8 cellular contexts compared by ENCODE assay signal in genomic region chr6:2857580-2858337, GRCh38. TPM values are rescaled to one million over a fixed set of nuclear protein-coding genes. Genes with fewer than 3 reads are reported as not detected.
DNase-seq lines count a peak whose midpoint lies in the region; ATAC-seq, FAIRE-seq and TF ChIP-seq lines count a peak whose summit lies in the region.

No MANE protein-coding gene starts in this region.

- peak overlapping the region; percentile 50 for H3K4me2 ChIP-seq in SU-DHL-6 (ENCODE audit: low read depth, low read length, poor library complexity, severe bottlenecking)

- TF ChIP-seq CTCF in SU-DHL-6 (IDR thresholded peaks at IDR 0.05; ENCODE audit: insufficient read depth, low read length, poor library complexity, severe bottlenecking) (no peak), adrenal gland (IDR thresholded peaks at IDR 0.05) (no peak), liver (IDR thresholded peaks at IDR 0.05; ENCODE audit: low read depth, low read length, missing input control) (no peak), D721Med (IDR thresholded peaks at IDR 0.05; ENCODE audit: insufficient read depth, missing control alignments) (no peak)

- ATAC-seq in GM18520 (IDR thresholded peaks at IDR 0.05; ENCODE audit: unreplicated experiment), result peak; percentile 46
- ATAC-seq in HG03025 (IDR thresholded peaks at IDR 0.05; ENCODE audit: low FRiP score, unreplicated experiment), result peak; percentile 42

- H3K9me2 ChIP-seq in SU-DHL-6 (replicated peaks; ENCODE audit: insufficient read depth, low read length), result no peaks in the 10 kb centered on the region

- peaks cover 55% of the 10 kb centered on the region for H3F3A ChIP-seq in SU-DHL-6 (ENCODE audit: insufficient read depth)

- no peak overlapping the region for H3K4me3 ChIP-seq in SU-DHL-6 (ENCODE audit: insufficient read depth, low read length, poor library complexity, severe bottlenecking)
- H3K4me3 ChIP-seq in adrenal gland, result peak overlapping the region in 1 of 4 donors; percentile 22
- no peak overlapping the region for H3K4me3 ChIP-seq in liver (ENCODE audit: low read depth in 1 of 3, low read length in 3 of 3)

- no peaks in the 10 kb centered on the region for H3K79me2 ChIP-seq in SU-DHL-6 (ENCODE audit: insufficient read depth, low read length)

- H3K9ac ChIP-seq in SU-DHL-6 (ENCODE audit: low read length) (peak overlapping the region; percentile 52), liver (ENCODE audit: low read depth in 1 of 2, low read length in 2 of 2) (no peak overlapping the region)

- no peaks in the 10 kb centered on the region for H4K20me1 ChIP-seq in SU-DHL-6 (ENCODE audit: low read depth, low read length)

- H2AFZ ChIP-seq in SU-DHL-6 (ENCODE audit: low read depth, low read length, severe bottlenecking), result peak overlapping the region; percentile 4

- peak in 6 of 7 donors; percentile 74 to 93 (median 87) for DNase-seq in adrenal gland
- DNase-seq in stimulated activated CD8-positive, alpha-beta memory T cell treated with anti-CD3 and anti-CD28 coated beads, Interleukin-2, amount 100 ng/mL, for 48 hours (ENCODE audit: low read depth in 2 of 2), result peak; percentile 78 to 81
- no peak for DNase-seq in frontal cortex (ENCODE audit: low spot score in 2 of 2)
- no peak for DNase-seq in D721Med (ENCODE audit: insufficient read length, low spot score)

- H3K27ac ChIP-seq in SU-DHL-6 (ENCODE audit: low read depth, low read length) (peak overlapping the region; percentile 86), adrenal gland (peak overlapping the region; percentile 73 to 93 (median 77)), liver (ENCODE audit: low read depth in 1 of 2, low read length in 2 of 2) (peak overlapping the region; percentile 78 to 83)

- no peaks in the 10 kb centered on the region for H3K9me3 ChIP-seq in SU-DHL-6 (ENCODE audit: insufficient read depth, low read length)
- H3K9me3 ChIP-seq in adrenal gland (replicated peaks in 1 of 3), result no peaks in the 10 kb centered on the region
- no peaks in the 10 kb centered on the region for H3K9me3 ChIP-seq in liver (ENCODE audit: control insufficient read depth in 4 of 4, low read length in 3 of 4)

- no peak for TF ChIP-seq RAD21 in liver (IDR thresholded peaks at IDR 0.05)

- H3K36me3 ChIP-seq in SU-DHL-6 (ENCODE audit: low read length), result no peaks in the 10 kb centered on the region
- H3K36me3 ChIP-seq in adrenal gland (replicated peaks in 1 of 2), result no peaks in the 10 kb centered on the region
- H3K36me3 ChIP-seq in liver (ENCODE audit: control insufficient read depth in 4 of 4, insufficient read depth in 3 of 4, low read depth in 1 of 4, low read length in 3 of 4), result no peaks in the 10 kb centered on the region

- WGBS in adrenal gland, 4 donors, result 7 to 9% (median 8%) methylated on average over 18 of the region's 18 CpGs
- WGBS in liver, result 63% methylated on average over 18 of the region's 18 CpGs

- FAIRE-seq in frontal cortex (lab: Jason Lieb, UNC), result no peak
- FAIRE-seq in D721Med (lab: Jason Lieb, UNC), result no peak

- H3K4me1 ChIP-seq in adrenal gland (replicated peaks in 1 of 2), result peaks cover 26 to 58% of the 10 kb centered on the region in 2 donors
- H3K4me1 ChIP-seq in liver (ENCODE audit: control insufficient read depth in 4 of 4, insufficient read depth in 4 of 4, low read length in 3 of 4), result peaks cover 0 to 7% (median 5%) of the 10 kb centered on the region in 4 donors

- TF ChIP-seq POLR2A in adrenal gland (IDR thresholded peaks at IDR 0.05), result peak in 1 of 2 donors; percentile 21

- H3K27me3 ChIP-seq in SU-DHL-6 (ENCODE audit: low read length) (no peaks in the 10 kb centered on the region), adrenal gland (no peaks in the 10 kb centered on the region), liver (ENCODE audit: control insufficient read depth in 4 of 4, insufficient read depth in 4 of 4, low read length in 3 of 4) (no peaks in the 10 kb centered on the region)

- intact Hi-C loops in adrenal gland (cut with DNase I), result no loop called here

TF ChIP-seq in liver, 16 proteins besides CTCF, POLR2A, EP300 and RAD21:
- TF ChIP-seq FOXA2 (IDR thresholded peaks at IDR 0.05) (no peak), TAF1 (conservative IDR thresholded peaks at IDR 0.05) (no peak), NR2F2 (IDR thresholded peaks at IDR 0.05) (peak; percentile 50), JUND (IDR thresholded peaks at IDR 0.05) (no peak), GABPA (IDR thresholded peaks at IDR 0.05 in 1 of 2, conservative IDR thresholded peaks at IDR 0.05 in 1 of 2) (no peak), RXRA (IDR thresholded peaks at IDR 0.05) (no peak)
- TF ChIP-seq, protein P1, sequence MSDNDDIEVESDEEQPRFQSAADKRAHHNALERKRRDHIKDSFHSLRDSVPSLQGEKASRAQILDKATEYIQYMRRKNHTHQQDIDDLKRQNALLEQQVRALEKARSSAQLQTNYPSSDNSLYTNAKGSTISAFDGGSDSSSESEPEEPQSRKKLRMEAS (IDR thresholded peaks at IDR 0.05), result no peak
- TF ChIP-seq, protein P2, sequence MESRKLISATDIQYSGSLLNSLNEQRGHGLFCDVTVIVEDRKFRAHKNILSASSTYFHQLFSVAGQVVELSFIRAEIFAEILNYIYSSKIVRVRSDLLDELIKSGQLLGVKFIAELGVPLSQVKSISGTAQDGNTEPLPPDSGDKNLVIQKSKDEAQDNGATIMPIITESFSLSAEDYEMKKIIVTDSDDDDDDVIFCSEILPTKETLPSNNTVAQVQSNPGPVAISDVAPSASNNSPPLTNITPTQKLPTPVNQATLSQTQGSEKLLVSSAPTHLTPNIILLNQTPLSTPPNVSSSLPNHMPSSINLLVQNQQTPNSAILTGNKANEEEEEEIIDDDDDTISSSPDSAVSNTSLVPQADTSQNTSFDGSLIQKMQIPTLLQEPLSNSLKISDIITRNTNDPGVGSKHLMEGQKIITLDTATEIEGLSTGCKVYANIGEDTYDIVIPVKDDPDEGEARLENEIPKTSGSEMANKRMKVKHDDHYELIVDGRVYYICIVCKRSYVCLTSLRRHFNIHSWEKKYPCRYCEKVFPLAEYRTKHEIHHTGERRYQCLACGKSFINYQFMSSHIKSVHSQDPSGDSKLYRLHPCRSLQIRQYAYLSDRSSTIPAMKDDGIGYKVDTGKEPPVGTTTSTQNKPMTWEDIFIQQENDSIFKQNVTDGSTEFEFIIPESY (IDR thresholded peaks at IDR 0.05), result no peak

RNA-seq across cellular contexts. Expression of gene SERPINB1, which starts 16.1 kb away (rescaled TPM):
- total RNA-seq in adrenal gland (100 to 1,000 TPM in 2 of 8 donors, 10 to 100 TPM in 6; 55.9 to 159 (median 66.8) TPM), liver (10 to 100 TPM; 14.8 to 34.3 TPM), frontal cortex (3.3 TPM)
- polyA plus RNA-seq in adrenal gland (100 to 1,000 TPM in 1 of 3 donors, 10 to 100 TPM in 2; 33.4 to 128 (median 56.2) TPM), liver (10 to 100 TPM; 12.5 to 22.3 TPM)

RNA-seq across cellular contexts. Expression of gene SERPINB9, which starts 45.4 kb away (rescaled TPM):
- total RNA-seq in adrenal gland, result 10 to 100 TPM in 6 of 8 donors, 1 to 10 TPM in 2; 7.1 to 26.9 (median 21.4) TPM
- polyA plus RNA-seq in adrenal gland, result 10 to 100 TPM in 1 of 3 donors, 1 to 10 TPM in 2; 6.5 to 12.3 (median 7.4) TPM
- total RNA-seq in liver, result 1 to 10 TPM; 4.7 to 5.1 TPM
- 1 to 10 TPM; 2.2 to 4.0 TPM for polyA plus RNA-seq in liver
- 6.5 TPM for total RNA-seq in frontal cortex

Comparison
In these comparisons a context has a peak if more than half of its experiments do, and no peak if none do; other contexts are left out.
1. DNase-seq: peak in adrenal gland (6 of 7) and stimulated activated CD8-positive, alpha-beta memory T cell treated with anti-CD3 and anti-CD28 coated beads, Interleukin-2, amount 100 ng/mL, for 48 hours (2 of 2); none in frontal cortex (0 of 2) and D721Med (single experiment).
2. Peak in every context shown above with its lines, with median percentiles within 50 percentile points of each other: H3K27ac ChIP-seq.